ENCODE assay signal across 8 cellular contexts in genomic region chr11:60913793-60914619, GRCh38. TPM values are rescaled to one million over a fixed set of nuclear protein-coding genes. Genes with fewer than 3 reads are reported as not detected.
A peak's percentile ranks its signal among the peaks of the same experiment; 100 is the strongest.
DNase-seq lines count a peak whose midpoint lies in the region; ATAC-seq and TF ChIP-seq lines count a peak whose summit lies in the region.

TMEM109 (plus strand) TSS chr11:60914158; CDS start chr11:60919694, 5,536 bp downstream.

- H3K27me3 ChIP-seq in CD4-positive, alpha-beta T cell (ENCODE audit: control insufficient read depth, insufficient read depth, low read length): no peaks in the 10 kb centered on the region
- H3K27me3 ChIP-seq in lung (ENCODE audit: control insufficient read depth, insufficient read depth): no peaks in the 10 kb centered on the region

- POLR2A ChIA-PET in CD4-positive, alpha-beta T cell (lab: Charles Lee): interaction anchor here (0.7 to 4.7 kb wide), 24 partner anchors 8 to 516 kb away, joined by 3 to 43 read pairs (median 4); partner anchors contain the start of genes CCDC86, CPSF7, CYB561A3 and PRPF19

- intact Hi-C loops in CD4-positive, alpha-beta T cell (cut with DNase I, micrococcal nuclease): loop anchor here (1.0 to 5.0 kb wide), 3 partner anchors 8 to 418 kb away; partner anchors contain the start of genes PRPF19 (in 2 of the 2), DDB1 (in 1 of the 2) and TKFC (in 1 of the 2)

- ATAC-seq in CD4-positive, alpha-beta T cell (ENCODE audit: poor library complexity): peak; percentile 67
- peak; percentile 41 for ATAC-seq in GM19463 (IDR thresholded peaks at IDR 0.05; ENCODE audit: unreplicated experiment)
- ATAC-seq in lung (ENCODE audit: insufficient read depth, low FRiP score): peak; percentile 77

- peaks cover 17% of the 10 kb centered on the region in 2 donors for H3K4me1 ChIP-seq in lung (ENCODE audit: control insufficient read depth in 2 of 2, insufficient read depth in 2 of 2, low read length in 2 of 2)

- peak within 1 kb of the TSS; percentile 81 for H3K4me3 ChIP-seq in lung

- no peaks in the 10 kb centered on the region for H3K9me3 ChIP-seq in CD4-positive, alpha-beta T cell (ENCODE audit: control insufficient read depth, low read length)
- H3K9me3 ChIP-seq in lung (ENCODE audit: control insufficient read depth in 2 of 2, insufficient read depth in 1 of 2, low read length in 1 of 2): no peaks in the 10 kb centered on the region

- peak within 1 kb of the TSS; percentile 92 for H3K27ac Mint-ChIP-seq in CD4-positive, alpha-beta T cell

- CTCF ChIA-PET in CD4-positive, alpha-beta T cell (lab: Charles Lee): interaction anchor here (1.5 to 3.6 kb wide), 6 partner anchors 8 to 131 kb away, joined by 3 to 30 read pairs (median 10); partner anchors contain the start of genes CD6 and PRPF19

- WGBS in lung, 2 donors: 0% methylated on average over 50 to 69 of the region's 69 CpGs

- H3K36me3 ChIP-seq in lung (ENCODE audit: control insufficient read depth in 2 of 2, insufficient read depth in 2 of 2, low read length in 2 of 2): no peaks in the 10 kb centered on the region

- H3K27ac ChIP-seq in CD4-positive, alpha-beta T cell (ENCODE audit: low read depth, low read length): peak within 1 kb of the TSS; percentile 97
- H3K27ac ChIP-seq in lung (ENCODE audit: low read depth in 1 of 2, low read length in 1 of 2): peak within 1 kb of the TSS; percentile 83 to 93

- no peaks in the 10 kb centered on the region for H3K27me3 Mint-ChIP-seq in CD4-positive, alpha-beta T cell

- H3K4me3 Mint-ChIP-seq in CD4-positive, alpha-beta T cell: peak within 1 kb of the TSS; percentile 98

- H3K36me3 Mint-ChIP-seq in CD4-positive, alpha-beta T cell (ENCODE audit: low read depth): peaks cover 24% of the 10 kb centered on the region

- DNase-seq in CD4-positive, alpha-beta T cell: peak; percentile 80 to 87 (median 84)
- peak; percentile 82 for DNase-seq in HS-5 (ENCODE audit: low read depth)
- peak; percentile 57 for DNase-seq in NK-92 (lab: John Stamatoyannopoulos, UW; ENCODE audit: unreplicated experiment)
- DNase-seq in activated CD8-positive, alpha-beta memory T cell treated with anti-CD3 and anti-CD28 coated beads for 1 hour (ENCODE audit: extremely low read depth in 1 of 2, low read depth in 1 of 2): peak; percentile 70 to 76
- peak; percentile 83 for DNase-seq in effector CD8-positive, alpha-beta T cell (lab: John Stamatoyannopoulos, UW)
- peak; percentile 87 for DNase-seq in lung (ENCODE audit: low spot score)
- DNase-seq in stimulated activated CD4-positive, alpha-beta T cell treated with anti-CD3 and anti-CD28 coated beads, TNF-alpha, amount 100 ng/mL, for 24 hours (ENCODE audit: low read depth in 3 of 3): peak; percentile 77 to 87 (median 80)

- no peak for TF ChIP-seq CTCF in CD4-positive, alpha-beta T cell (IDR thresholded peaks at IDR 0.05)
- TF ChIP-seq CTCF in lung (IDR thresholded peaks at IDR 0.05; ENCODE audit: control extremely low read depth, extremely low read depth): no peak

- no peaks in the 10 kb centered on the region for H3K9me3 Mint-ChIP-seq in CD4-positive, alpha-beta T cell

- H3K4me1 Mint-ChIP-seq in CD4-positive, alpha-beta T cell (ENCODE audit: low read depth): peaks cover 65% of the 10 kb centered on the region

RNA-seq across cellular contexts. Expression of gene TMEM109, which starts in this region (rescaled TPM):
- 10 to 100 TPM; 27.8 to 32.9 TPM for total RNA-seq in CD4-positive, alpha-beta T cell
- total RNA-seq in lung: 100 to 1,000 TPM in 1 of 2 donors, 10 to 100 TPM in 1; 94.3 to 128 TPM
- 100 to 1,000 TPM in 1 of 2 donors, 10 to 100 TPM in 1; 69.2 to 104 TPM for polyA plus RNA-seq in lung

Comparison
In these comparisons a context has a peak if more than half of its experiments do, and no peak if none do; other contexts are left out.
1. Peak in every context shown above with its lines: DNase-seq, ATAC-seq, H3K4me3 ChIP-seq and H3K27ac ChIP-seq.